14 cellular contexts compared by ENCODE assay signal in the genomic region with DNA sequence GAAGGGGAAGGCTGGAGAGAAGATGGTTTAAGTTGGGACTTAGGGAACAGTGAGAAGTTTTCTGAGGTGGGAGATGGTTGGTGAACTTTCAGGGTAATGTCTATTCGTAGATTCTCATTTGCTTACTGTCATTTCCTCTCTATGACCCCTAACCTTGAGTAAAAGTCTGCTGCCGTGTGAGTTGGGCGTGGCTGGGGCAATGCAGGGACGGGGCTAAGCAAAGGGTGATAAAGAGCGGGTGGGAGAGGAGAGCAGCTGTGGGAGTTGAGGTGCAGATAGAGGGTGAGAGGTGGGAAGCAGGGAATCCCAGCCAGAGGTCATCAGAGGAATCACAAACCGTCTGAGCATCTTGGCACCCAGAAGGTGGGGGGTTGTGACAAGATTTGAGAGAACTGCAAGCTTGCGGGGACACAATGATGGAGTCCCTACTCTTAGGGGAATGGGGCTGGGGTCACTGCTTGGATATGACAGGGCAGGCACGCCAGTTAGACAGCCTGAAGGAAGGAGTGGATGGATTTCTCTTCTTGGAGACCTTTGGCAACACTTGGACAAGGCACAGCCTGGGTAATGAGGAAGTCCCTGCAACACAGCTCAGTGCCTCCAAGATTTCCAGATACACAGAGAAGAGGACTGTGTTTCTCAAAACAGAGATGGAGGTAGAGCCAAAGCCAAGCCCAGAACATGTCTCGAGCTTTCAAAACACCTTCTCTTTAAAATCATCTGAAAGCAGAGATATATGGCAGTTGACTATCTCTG. TPM values are rescaled to one million over a fixed set of nuclear protein-coding genes. Genes with fewer than 3 reads are reported as not detected.
A peak's percentile ranks its signal among the peaks of the same experiment; 100 is the strongest.
DNase-seq lines count a peak whose midpoint lies in the region; ATAC-seq and TF ChIP-seq lines count a peak whose summit lies in the region.
"Had no signal": no experiment of that assay in that cellular context is flagged by ENCODE, and none has a peak within 500 bp of the region (broad histone marks: within the 10 kb centered on the region; RNA-seq: fewer than 3 reads in every experiment).

No MANE protein-coding gene starts in this region.

- peak overlapping the region; percentile 77 to 94 (median 88) for H3K27ac ChIP-seq in Peyer's patch
- H3K27ac ChIP-seq in coronary artery: peak overlapping the region; percentile 89 to 96
- H3K27ac ChIP-seq in thyroid gland: peak overlapping the region in 2 of 3 donors; percentile 95 to 98

- peak overlapping the region; percentile 31 for H3K4me3 Mint-ChIP-seq in nephron progenitor cell
- no peak overlapping the region for H3K4me3 Mint-ChIP-seq in effector memory CD8-positive, alpha-beta T cell
- H3K4me3 Mint-ChIP-seq: activated CD4-positive, alpha-beta memory T cell treated with anti-CD3 and anti-CD28 coated beads, Interleukin-2, amount 10 ng/mL, durations not matched to agents 7 days and 5 days had no signal

- H3K27ac Mint-ChIP-seq in nephron progenitor cell: no peak overlapping the region
- H3K27ac Mint-ChIP-seq in effector memory CD8-positive, alpha-beta T cell: no peak overlapping the region
- H3K27ac Mint-ChIP-seq: activated CD4-positive, alpha-beta memory T cell treated with anti-CD3 and anti-CD28 coated beads, Interleukin-2, amount 10 ng/mL, durations not matched to agents 7 days and 5 days had no signal

- TF ChIP-seq CTCF in Peyer's patch (IDR thresholded peaks at IDR 0.05) (no peak), coronary artery (IDR thresholded peaks at IDR 0.05) (no peak), nephron progenitor cell (IDR thresholded peaks at IDR 0.05) (no peak), thyroid gland (IDR thresholded peaks at IDR 0.05) (no peak)

- H3K36me3 ChIP-seq in Peyer's patch (no peaks in the 10 kb centered on the region), thyroid gland (no peaks in the 10 kb centered on the region)

- no peak for TF ChIP-seq POLR2A in Peyer's patch (IDR thresholded peaks at IDR 0.05)
- TF ChIP-seq POLR2A in thyroid gland (IDR thresholded peaks at IDR 0.05): no peak

- no peaks in the 10 kb centered on the region for H3K36me3 Mint-ChIP-seq in nephron progenitor cell (ENCODE audit: low read depth)
- H3K36me3 Mint-ChIP-seq in effector memory CD8-positive, alpha-beta T cell (ENCODE audit: insufficient read depth): peaks cover 6% of the 10 kb centered on the region

- no peak overlapping the region for H3K4me3 ChIP-seq in Peyer's patch
- H3K4me3 ChIP-seq in coronary artery: no peak overlapping the region
- no peak overlapping the region for H3K4me3 ChIP-seq in thyroid gland (replicated peaks in 1 of 3)

- H3K4me1 Mint-ChIP-seq in nephron progenitor cell: peaks cover 77% of the 10 kb centered on the region
- H3K4me1 Mint-ChIP-seq in effector memory CD8-positive, alpha-beta T cell (ENCODE audit: low read depth in 2 of 2): peaks cover 15% of the 10 kb centered on the region in 2 donors

- ATAC-seq in effector memory CD8-positive, alpha-beta T cell (replicated peaks): no peak
- ATAC-seq in HG02763 (IDR thresholded peaks at IDR 0.05; ENCODE audit: unreplicated experiment): no peak
- ATAC-seq: stimulated activated naive CD8-positive, alpha-beta T cell treated with anti-CD3 and anti-CD28 coated beads, Interleukin-15, Interleukin-2, amounts not matched to agents 100 U/mL and 50 U/mL, for 24 hours had no signal

- peaks cover 10 to 86% (median 28%) of the 10 kb centered on the region in 4 donors for H3K4me1 ChIP-seq in Peyer's patch
- H3K4me1 ChIP-seq in thyroid gland: peaks cover 37 to 88% of the 10 kb centered on the region in 2 donors

- no peaks in the 10 kb centered on the region for H3K9me3 ChIP-seq in Peyer's patch
- H3K9me3 ChIP-seq in thyroid gland: no peaks in the 10 kb centered on the region

- no peaks in the 10 kb centered on the region for H3K27me3 Mint-ChIP-seq in nephron progenitor cell (ENCODE audit: low read depth, poor library complexity)
- peaks cover 0 to 16% of the 10 kb centered on the region in 2 donors for H3K27me3 Mint-ChIP-seq in effector memory CD8-positive, alpha-beta T cell

- WGBS in thyroid gland, 2 donors: 81 to 83% methylated on average over 9 of the region's 9 CpGs

- H3K9me3 Mint-ChIP-seq in nephron progenitor cell: no peaks in the 10 kb centered on the region
- no peaks in the 10 kb centered on the region for H3K9me3 Mint-ChIP-seq in effector memory CD8-positive, alpha-beta T cell
- H3K9me3 Mint-ChIP-seq: activated CD4-positive, alpha-beta memory T cell treated with anti-CD3 and anti-CD28 coated beads, Interleukin-2, amount 10 ng/mL, durations not matched to agents 7 days and 5 days; CD8-positive, alpha-beta memory T cell had no signal

- DNase-seq in Peyer's patch (no peak), coronary artery (ENCODE audit: low spot score) (no peak), nephron progenitor cell (no peak), thyroid gland (no peak), NCI-H2107 treated with DMSO at 0.1 percent for 48 hours (lab: John Stamatoyannopoulos, UW; ENCODE audit: unreplicated experiment) (no peak)
- DNase-seq in effector memory CD8-positive, alpha-beta T cell: no peak
- DNase-seq: activated CD4-positive, alpha-beta memory T cell treated with anti-CD3 and anti-CD28 coated beads, Interleukin-2, amount 10 ng/mL, durations not matched to agents 7 days and 5 days; activated effector memory CD4-positive, alpha-beta T cell treated with anti-CD3 and anti-CD28 coated beads, Interleukin-2, amount 50 U/mL, for 16 hours; CD8-positive, alpha-beta memory T cell; occipital lobe; stimulated activated CD4-positive, alpha-beta T cell treated with anti-CD3 and anti-CD28 coated beads, Interleukin-2, amount 100 ng/mL, for 48 hours; stimulated activated naive CD8-positive, alpha-beta T cell treated with anti-CD3 and anti-CD28 coated beads, Interleukin-15, Interleukin-2, amounts not matched to agents 100 U/mL and 50 U/mL, for 24 hours; T-helper 2 cell had no signal

- intact Hi-C loops in thyroid gland (cut with DNase I): loop anchor here (5.0 kb wide), 1 partner anchor 40 kb away; no protein-coding TSS in a partner anchor

- H3K27me3 ChIP-seq in Peyer's patch: no peaks in the 10 kb centered on the region
- no peaks in the 10 kb centered on the region for H3K27me3 ChIP-seq in thyroid gland

RNA-seq across cellular contexts. Expression of a gene that starts 45.9 kb away (rescaled TPM):
- 100 to 1,000 TPM in 3 of 4 donors, 10 to 100 TPM in 1; 87.5 to 196 (median 128) TPM for total RNA-seq in Peyer's patch
- total RNA-seq in thyroid gland: 100 to 1,000 TPM in 3 of 4 donors, 10 to 100 TPM in 1; 91.5 to 190 (median 138) TPM

RNA-seq across cellular contexts. Expression of a gene that starts 49.0 kb away (rescaled TPM):
- total RNA-seq in Peyer's patch (10 to 100 TPM in 2 of 4 donors, 1 to 10 TPM in 1, not detected in 1; 5.9 to 29.2 (median 12.5) TPM), thyroid gland (10 to 100 TPM in 3 of 4 donors, 1 to 10 TPM in 1; 1.9 to 13.4 (median 11.1) TPM)
